Comparison of ENCODE assay signal across 36 cellular contexts in the genomic region with DNA sequence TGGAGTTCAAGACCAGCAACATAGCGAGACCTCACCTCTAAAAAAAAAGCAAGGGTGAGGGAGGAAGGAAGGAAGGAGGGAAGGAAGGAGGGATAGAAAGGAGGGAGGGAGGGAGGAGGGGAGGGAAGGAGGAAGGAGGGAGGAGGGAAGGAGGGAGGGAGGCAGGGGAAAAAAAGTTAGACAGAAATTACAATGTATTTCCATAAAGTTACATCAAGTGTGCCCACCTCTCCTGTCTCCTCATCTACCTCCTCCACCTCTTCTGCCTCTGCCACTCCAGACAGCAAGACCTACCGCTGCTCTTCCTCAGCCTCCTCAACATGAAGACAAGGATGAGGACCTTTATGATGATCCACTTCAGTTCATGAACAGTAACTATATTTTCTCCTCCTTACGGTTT.
"Had no signal": no experiment of that assay in that cellular context is flagged by ENCODE, and none has a peak within 500 bp of the region (broad histone marks: within the 10 kb centered on the region; RNA-seq: fewer than 3 reads in every experiment).

No MANE protein-coding gene starts in this region.

- H3K27me3 Mint-ChIP-seq: activated B cell treated with CpG ODN at 0.5 μM for 24 hours; activated CD4-positive, alpha-beta memory T cell treated with anti-CD3 and anti-CD28 coated beads for 36 hours; activated CD8-positive, alpha-beta T cell treated with anti-CD3 and anti-CD28 coated beads for 36 hours; activated naive CD8-positive, alpha-beta T cell treated with anti-CD3 and anti-CD28 coated beads for 36 hours; activated T-helper 17 cell treated with anti-CD3 and anti-CD28 coated beads, Interleukin-2, amount 50 U/mL, for 72 hours had no signal

- H3K27ac Mint-ChIP-seq: activated B cell treated with CpG ODN at 0.5 μM for 24 hours; activated CD4-positive, alpha-beta memory T cell treated with anti-CD3 and anti-CD28 coated beads for 36 hours; activated CD8-positive, alpha-beta T cell treated with anti-CD3 and anti-CD28 coated beads for 36 hours; activated naive CD4-positive, alpha-beta T cell treated with anti-CD3 and anti-CD28 coated beads for 36 hours; activated naive CD4-positive, alpha-beta T cell treated with anti-CD3 and anti-CD28 coated beads, Interleukin-2, amount 50 U/mL, for 72 hours; activated T-cell treated with anti-CD3 and anti-CD28 coated beads, Interleukin-2, amount 50 U/mL, for 72 hours; activated T-helper 1 cell treated with anti-CD3 and anti-CD28 coated beads, Interleukin-12 subunit alpha, Interleukin-12 subunit beta, Interleukin-2, Interleukin-4 antibody, amounts not matched to agents 30 ng/mL and 10 ng/mL and 1 ng/mL, durations not matched to agents 14 hours and 24 hours and 36 hours; activated T-helper 17 cell treated with anti-CD3 and anti-CD28 coated beads, Interleukin-2, amount 50 U/mL, for 72 hours; T-helper 1 cell treated with Interleukin-12 subunit alpha and Interleukin-12 subunit beta and Interleukin-4 antibody, amounts not matched to agents 30 μg/mL and 1 μg/mL, for 36 hours; T-helper 2 cell treated with Interferon-gamma antibody and Interleukin-4, amounts not matched to agents 5 μg/mL and 100 μg/mL, for 36 hours had no signal

- H3K9me3 ChIP-seq: adrenal gland, body of pancreas, breast epithelium had no signal

- DNase-seq: activated B cell treated with CpG ODN at 0.5 μM for 24 hours; activated CD4-positive, alpha-beta memory T cell treated with anti-CD3 and anti-CD28 coated beads for 36 hours; activated CD4-positive, alpha-beta T cell treated with anti-CD3 and anti-CD28 coated beads for 4 hours; activated CD4-positive, alpha-beta T cell treated with anti-CD3 and anti-CD28 coated beads, Interleukin-2, amount 50 U/mL, for 1 hour; activated CD4-positive, alpha-beta T cell treated with anti-CD3 and anti-CD28 coated beads, Interleukin-2, amount 50 U/mL, for 4 hours; activated CD4-positive, CD25-positive, alpha-beta regulatory T cell treated with anti-CD3 and anti-CD28 coated beads, Interleukin-2, amount 50 U/mL, for 72 hours; activated CD8-positive, alpha-beta memory T cell treated with anti-CD3 and anti-CD28 coated beads, Interleukin-2, amount 50 U/mL, for 4 hours; activated CD8-positive, alpha-beta T cell treated with anti-CD3 and anti-CD28 coated beads for 36 hours; activated effector memory CD4-positive, alpha-beta T cell treated with anti-CD3 and anti-CD28 coated beads, Interleukin-2, amount 50 U/mL, for 16 hours; activated gamma-delta T cell treated with Interleukin-2 at 50 U/mL for 16 hours; activated naive CD4-positive, alpha-beta T cell; activated naive CD4-positive, alpha-beta T cell treated with anti-CD3 and anti-CD28 coated beads for 36 hours; activated naive CD4-positive, alpha-beta T cell treated with anti-CD3 and anti-CD28 coated beads, Interleukin-2, amount 50 U/mL, for 16 hours; activated naive CD8-positive, alpha-beta T cell treated with anti-CD3 and anti-CD28 coated beads for 36 hours; activated T-cell treated with anti-CD3 and anti-CD28 coated beads for 4 hours; activated T-cell treated with anti-CD3 and anti-CD28 coated beads, Interleukin-2, amount 50 U/mL, for 1 hour; activated T-cell treated with anti-CD3 and anti-CD28 coated beads, Interleukin-2, amount 50 U/mL, for 4 hours; activated T-cell treated with anti-CD3 and anti-CD28 coated beads, Interleukin-2, amount 50 U/mL, for 72 hours; adrenal gland; amniotic stem cell; aorta; body of pancreas; brain microvascular endothelial cell; central memory CD4-positive, alpha-beta T cell; T-helper 1 cell; T-helper 2 cell; T-helper 9 cell had no signal

- H3K36me3 ChIP-seq: adrenal gland, brain microvascular endothelial cell, breast epithelium had no signal

- H3K36me3 Mint-ChIP-seq: activated CD4-positive, alpha-beta memory T cell treated with anti-CD3 and anti-CD28 coated beads for 36 hours; activated naive CD4-positive, alpha-beta T cell treated with anti-CD3 and anti-CD28 coated beads, Interleukin-2, amount 50 U/mL, for 72 hours had no signal

- H3K27ac ChIP-seq: adrenal gland, body of pancreas, brain microvascular endothelial cell, breast epithelium, VCaP had no signal

- H3K9me3 Mint-ChIP-seq: activated B cell treated with CpG ODN at 0.5 μM for 24 hours; activated CD4-positive, alpha-beta memory T cell treated with anti-CD3 and anti-CD28 coated beads for 36 hours; activated CD8-positive, alpha-beta T cell treated with anti-CD3 and anti-CD28 coated beads for 36 hours; activated naive CD4-positive, alpha-beta T cell treated with anti-CD3 and anti-CD28 coated beads for 36 hours; activated naive CD4-positive, alpha-beta T cell treated with anti-CD3 and anti-CD28 coated beads, Interleukin-2, amount 50 U/mL, for 72 hours; activated naive CD8-positive, alpha-beta T cell treated with anti-CD3 and anti-CD28 coated beads for 36 hours; activated T-cell treated with anti-CD3 and anti-CD28 coated beads, Interleukin-2, amount 50 U/mL, for 4 hours; activated T-cell treated with anti-CD3 and anti-CD28 coated beads, Interleukin-2, amount 50 U/mL, for 72 hours; activated T-helper 1 cell treated with anti-CD3 and anti-CD28 coated beads, Interleukin-12 subunit alpha, Interleukin-12 subunit beta, Interleukin-2, Interleukin-4 antibody, amounts not matched to agents 30 ng/mL and 10 ng/mL and 1 ng/mL, durations not matched to agents 14 hours and 24 hours and 36 hours; activated T-helper 17 cell treated with anti-CD3 and anti-CD28 coated beads, Interleukin-2, amount 50 U/mL, for 72 hours; T-helper 1 cell treated with Interleukin-12 subunit alpha and Interleukin-12 subunit beta and Interleukin-4 antibody, amounts not matched to agents 30 μg/mL and 1 μg/mL, for 36 hours; T-helper 2 cell treated with Interferon-gamma antibody and Interleukin-4, amounts not matched to agents 5 μg/mL and 100 μg/mL, for 36 hours had no signal

- H3K4me3 Mint-ChIP-seq: activated B cell treated with CpG ODN at 0.5 μM for 24 hours; activated CD4-positive, alpha-beta memory T cell treated with anti-CD3 and anti-CD28 coated beads for 36 hours; activated CD8-positive, alpha-beta T cell treated with anti-CD3 and anti-CD28 coated beads for 36 hours; activated naive CD4-positive, alpha-beta T cell treated with anti-CD3 and anti-CD28 coated beads for 36 hours; activated naive CD8-positive, alpha-beta T cell treated with anti-CD3 and anti-CD28 coated beads for 36 hours; activated T-cell treated with anti-CD3 and anti-CD28 coated beads, Interleukin-2, amount 50 U/mL, for 4 hours; activated T-cell treated with anti-CD3 and anti-CD28 coated beads, Interleukin-2, amount 50 U/mL, for 72 hours; activated T-helper 1 cell treated with anti-CD3 and anti-CD28 coated beads, Interleukin-12 subunit alpha, Interleukin-12 subunit beta, Interleukin-2, Interleukin-4 antibody, amounts not matched to agents 30 ng/mL and 10 ng/mL and 1 ng/mL, durations not matched to agents 14 hours and 24 hours and 36 hours; activated T-helper 17 cell treated with anti-CD3 and anti-CD28 coated beads, Interleukin-2, amount 50 U/mL, for 72 hours; T-helper 1 cell treated with Interleukin-12 subunit alpha and Interleukin-12 subunit beta and Interleukin-4 antibody, amounts not matched to agents 30 μg/mL and 1 μg/mL, for 36 hours; T-helper 2 cell treated with Interferon-gamma antibody and Interleukin-4, amounts not matched to agents 5 μg/mL and 100 μg/mL, for 36 hours had no signal

- H3K4me3 ChIP-seq: adrenal gland, body of pancreas, breast epithelium had no signal

- H3K27me3 ChIP-seq: adrenal gland, body of pancreas, brain microvascular endothelial cell, breast epithelium had no signal

- FAIRE-seq: astrocyte, TTC549 had no signal

- H3K4me1 ChIP-seq: adrenal gland, body of pancreas, breast epithelium had no signal

- ATAC-seq: activated CD8-positive, alpha-beta T cell treated with anti-CD3 and anti-CD28 coated beads for 36 hours; activated naive CD4-positive, alpha-beta T cell treated with anti-CD3 and anti-CD28 coated beads, Interleukin-2, amount 50 U/mL, for 72 hours; activated T-cell treated with anti-CD3 and anti-CD28 coated beads, Interleukin-2, amount 50 U/mL, for 4 hours; activated T-cell treated with anti-CD3 and anti-CD28 coated beads, Interleukin-2, amount 50 U/mL, for 72 hours; activated T-helper 17 cell treated with anti-CD3 and anti-CD28 coated beads, Interleukin-2, amount 50 U/mL, for 72 hours; body of pancreas had no signal
